In the genomic region with DNA sequence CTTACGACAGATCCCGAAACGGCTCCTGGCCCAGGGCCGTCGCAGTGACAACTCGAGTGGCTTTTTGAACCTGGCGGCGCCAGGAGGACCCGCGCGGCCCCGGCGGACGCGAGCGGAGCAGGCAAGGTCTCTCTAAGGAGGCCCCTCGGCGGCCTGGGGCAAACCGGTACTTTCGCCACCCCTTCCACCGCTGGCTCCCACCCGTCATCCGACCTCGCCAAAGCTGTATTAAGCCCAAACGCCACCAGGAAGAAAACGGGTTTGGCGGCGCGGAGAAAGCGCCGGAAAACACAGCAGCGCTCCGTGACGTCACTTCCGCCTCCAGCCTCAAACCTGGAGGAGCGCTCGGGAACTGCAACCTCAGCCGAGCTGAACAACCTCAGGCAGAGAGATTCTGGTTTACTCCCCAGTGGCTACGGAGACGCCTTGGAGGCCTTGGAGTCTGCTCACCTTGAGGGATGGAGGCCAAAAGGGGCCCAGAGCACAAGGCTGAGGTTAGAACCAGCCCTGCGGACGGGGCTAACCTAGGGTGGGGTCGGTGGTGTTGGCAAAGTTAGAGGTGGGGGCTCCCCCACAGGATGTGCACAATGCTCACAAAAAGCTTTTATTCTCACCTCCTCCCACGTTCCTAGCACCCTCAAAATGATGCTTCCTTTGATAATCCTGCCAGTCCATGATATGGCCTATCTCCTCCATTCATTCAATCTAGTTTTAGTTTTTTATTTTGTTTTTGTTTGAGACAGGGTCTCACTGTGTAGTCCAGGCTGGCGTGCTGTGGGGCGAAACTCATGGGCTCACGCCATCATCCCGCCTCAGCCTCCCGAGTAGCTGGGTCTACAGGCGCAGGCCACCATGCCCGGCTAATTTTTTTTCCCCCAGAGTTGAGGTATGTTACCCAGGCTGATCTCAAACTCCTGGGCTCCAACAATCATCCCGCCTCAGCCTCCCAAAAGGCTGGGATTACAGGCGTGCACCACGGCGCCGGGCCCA, we compare ENCODE assay signal across 8 cellular contexts. TPM values are rescaled to one million over a fixed set of nuclear protein-coding genes. Genes with fewer than 3 reads are reported as not detected.
DNase-seq lines count a peak whose midpoint lies in the region; ATAC-seq and TF ChIP-seq lines count a peak whose summit lies in the region.

Gene ZNF266 (minus strand): TSS at position 295 of the 990 bp plus-strand sequence. CDS start 15,484 bp downstream, outside the sequence.

- peaks cover 44% of the 10 kb centered on the region for H3K36me3 ChIP-seq in PC-3 (ENCODE audit: low read depth, low read length)
- peaks cover 25% of the 10 kb centered on the region for H3K36me3 ChIP-seq in muscle layer of colon (ENCODE audit: insufficient read depth, low read length)

- H3K9me2 ChIP-seq in PC-3 (replicated peaks; ENCODE audit: low read length) = no peaks in the 10 kb centered on the region

- peaks cover 7% of the 10 kb centered on the region; the same call in 1 of the 2 replicates for H3K4me1 ChIP-seq in PC-3 (ENCODE audit: insufficient read depth, low read length)
- H3K4me1 ChIP-seq in muscle layer of colon (ENCODE audit: insufficient read depth, low read length) = peaks cover 20% of the 10 kb centered on the region

- CTCF ChIA-PET in PC-3 (lab: Charles Lee) = no interaction called here

- H3K9ac ChIP-seq in PC-3 (ENCODE audit: low read length) (peak within 1 kb of the TSS; percentile 85), muscle layer of colon (ENCODE audit: low read length) (peak within 1 kb of the TSS; percentile 84)

- 0 out of 2 replicates have a peak, but pooled peaks cover 11% of the 10 kb centered on the region for H3K9me3 ChIP-seq in PC-3 (ENCODE audit: low read length)
- H3K9me3 ChIP-seq in muscle layer of colon (ENCODE audit: low read length) = no peaks in the 10 kb centered on the region

- H3F3A ChIP-seq in PC-3 (ENCODE audit: low read length, unreplicated experiment) = no peaks in the 10 kb centered on the region

- H2AFZ ChIP-seq in PC-3 (ENCODE audit: low read length) = peak within 1 kb of the TSS; percentile 76

- peak; percentile 72 for DNase-seq in DMS153 treated with DMSO at 0.1 percent for 48 hours (lab: John Stamatoyannopoulos, UW; ENCODE audit: unreplicated experiment)
- DNase-seq in Jurkat, Clone E6-1 (ENCODE audit: low read depth, low spot score) = peak; percentile 94
- peak; percentile 97 for DNase-seq in PC-3
- DNase-seq in activated T-cell treated with anti-CD3 and anti-CD28 coated beads, Interleukin-2, amount 50 U/mL, for 1 hour = peak; percentile 92
- peak; percentile 87 for DNase-seq in stimulated activated CD8-positive, alpha-beta memory T cell treated with anti-CD3 and anti-CD28 coated beads, Interleukin-7, amount 100 ng/mL, for 24 hours (ENCODE audit: low read depth)

- peaks cover 41% of the 10 kb centered on the region for H3K79me2 ChIP-seq in PC-3 (ENCODE audit: low read length)

- peak within 1 kb of the TSS; percentile 41 for H3K27ac ChIP-seq in PC-3 (ENCODE audit: low read length)
- H3K27ac ChIP-seq in muscle layer of colon (ENCODE audit: low read depth, low read length) = peak within 1 kb of the TSS; percentile 84

- TSS peak; percentile 58 for BruUV-seq in PC-3 (replicated peaks; lab: Mats Ljungman, UMichigan)

- H4K20me1 ChIP-seq in PC-3 (ENCODE audit: low read length) = 0 out of 2 replicates have a peak, but pooled peaks cover 5% of the 10 kb centered on the region

- H3K4me2 ChIP-seq in PC-3 (ENCODE audit: low read length) = peak within 1 kb of the TSS; percentile 93

- ATAC-seq in GM21576 (IDR thresholded peaks at IDR 0.05; ENCODE audit: unreplicated experiment) (peak; percentile 87), PC-3 (peak; percentile 90), esophagus mucosa (peak; percentile 97)

- intact Hi-C loops in PC-3 (cut with micrococcal nuclease) = loop anchor here (1.0 to 10.0 kb wide), 4 partner anchors 128 to 361 kb away; partner anchors contain the start of genes ZNF121, ZNF317 and ZNF699

- POLR2A ChIA-PET in PC-3 (lab: Charles Lee; ENCODE audit: unreplicated experiment) = interaction anchor here (0.7 kb wide), 1 partner anchor 126 kb away, joined by 3 read pairs; no protein-coding TSS in a partner anchor

- peak within 1 kb of the TSS; percentile 73 for H3K4me3 ChIP-seq in Jurkat, Clone E6-1 (ENCODE audit: low read length)
- H3K4me3 ChIP-seq in PC-3 (ENCODE audit: low read length) (peak within 1 kb of the TSS; percentile 85), muscle layer of colon (ENCODE audit: low read depth in 1 of 2, low read length in 2 of 2) (peak within 1 kb of the TSS; percentile 86 to 88)

- H3K27me3 ChIP-seq in PC-3 (ENCODE audit: low read length) (no peaks in the 10 kb centered on the region), muscle layer of colon (ENCODE audit: control insufficient read depth in 1 of 2, insufficient read depth in 2 of 2, low read length in 2 of 2) (no peaks in the 10 kb centered on the region)

- TF ChIP-seq CTCF in PC-3 (conservative IDR thresholded peaks at IDR 0.05; ENCODE audit: low read depth, low read length) = peak; percentile 46

RNA-seq across cellular contexts. Expression of gene ZNF266, which starts in this region (rescaled TPM):
- 30.6 TPM for polyA plus RNA-seq in Jurkat, Clone E6-1 (2012; ENCODE audit: insufficient read depth, insufficient read length)
- total RNA-seq in PC-3 (2014; rRNA removed) (31.9 and 32.8 TPM in 2 replicates), esophagus mucosa (11.8 TPM)

Comparison
In these comparisons a context has a peak if more than half of its experiments do, and no peak if none do; other contexts are left out.
1. Peak in every context shown above with its lines: DNase-seq, ATAC-seq, H3K4me3 ChIP-seq and H3K27ac ChIP-seq.